8 cellular contexts compared by ENCODE assay signal in genomic region chr4:76585897-76586360, GRCh38.
DNase-seq lines count a peak whose midpoint lies in the region; ATAC-seq and TF ChIP-seq lines count a peak whose summit lies in the region.

No MANE protein-coding gene starts in this region.

- H3K4me3 ChIP-seq in AG04450 (ENCODE audit: low read depth, low read length): peak overlapping the region; percentile 29
- peak overlapping the region; percentile 14 to 57 (median 34) for H3K4me3 ChIP-seq in esophagus squamous epithelium
- peak overlapping the region; percentile 34 for H3K4me3 ChIP-seq in mucosa of stomach (ENCODE audit: low read length)
- peak overlapping the region in 3 of 4 donors; percentile 31 to 51 (median 44) for H3K4me3 ChIP-seq in upper lobe of left lung

- POLR2A ChIA-PET in AG04450 (lab: Yijun Ruan, JAX): interaction anchor here (0.6 kb wide), 1 partner anchor 167 kb away, joined by 3 read pairs; no protein-coding TSS in a partner anchor

- peaks cover 62% of the 10 kb centered on the region for H3K27me3 Mint-ChIP-seq in activated CD4-positive, alpha-beta T cell treated with anti-CD3 and anti-CD28 coated beads, Interleukin-2, amount 10 ng/mL, durations not matched to agents 24 days and 14 days

- peaks cover 5% of the 10 kb centered on the region; the same call in 1 of the 2 replicates for H3K9me3 ChIP-seq in AG04450 (ENCODE audit: control insufficient read depth, insufficient read depth, low read length)
- H3K9me3 ChIP-seq in esophagus squamous epithelium: no peaks in the 10 kb centered on the region
- no peaks in the 10 kb centered on the region for H3K9me3 ChIP-seq in mucosa of stomach (ENCODE audit: control insufficient read depth, low read length)
- H3K9me3 ChIP-seq in upper lobe of left lung: no peaks in the 10 kb centered on the region

- CTCF ChIA-PET in AG04450 (lab: Charles Lee): interaction anchor here (0.6 to 1.1 kb wide), 3 partner anchors 15 to 172 kb away, joined by 3 to 4 read pairs (median 3); no protein-coding TSS in a partner anchor

- TF ChIP-seq POLR2A in esophagus squamous epithelium (IDR thresholded peaks at IDR 0.05): no peak
- peak in 3 of 4 donors; percentile 78 to 92 (median 90) for TF ChIP-seq POLR2A in upper lobe of left lung (IDR thresholded peaks at IDR 0.05)

- no peaks in the 10 kb centered on the region for H3K36me3 Mint-ChIP-seq in activated CD4-positive, alpha-beta T cell treated with anti-CD3 and anti-CD28 coated beads, Interleukin-2, amount 10 ng/mL, durations not matched to agents 24 days and 14 days (ENCODE audit: low read depth)

- H3K9ac ChIP-seq in mucosa of stomach (ENCODE audit: low read length): peak overlapping the region; percentile 82

- ATAC-seq in GM18907 (IDR thresholded peaks at IDR 0.05; ENCODE audit: unreplicated experiment) (peak; percentile 87), upper lobe of left lung (ENCODE audit: low FRiP score in 2 of 2) (peak; percentile 78 to 89)

- H3K4me1 ChIP-seq in esophagus squamous epithelium: peaks cover 0 to 35% (median 7%) of the 10 kb centered on the region in 3 donors
- H3K4me1 ChIP-seq in mucosa of stomach (ENCODE audit: control insufficient read depth, insufficient read depth, low read length): peaks cover 9% of the 10 kb centered on the region
- peaks cover 2 to 24% (median 13%) of the 10 kb centered on the region in 4 donors for H3K4me1 ChIP-seq in upper lobe of left lung

- H3K27ac Mint-ChIP-seq in activated CD4-positive, alpha-beta T cell treated with anti-CD3 and anti-CD28 coated beads, Interleukin-2, amount 10 ng/mL, durations not matched to agents 24 days and 14 days: no peak overlapping the region

- peaks cover 4% of the 10 kb centered on the region for H3K4me1 Mint-ChIP-seq in activated CD4-positive, alpha-beta T cell treated with anti-CD3 and anti-CD28 coated beads, Interleukin-2, amount 10 ng/mL, durations not matched to agents 24 days and 14 days

- no peak for DNase-seq in AG04450 (ENCODE audit: low read depth, low spot score)
- DNase-seq in HPDE6-E6E7 (ENCODE audit: extremely low spot score): peak; percentile 76
- DNase-seq in activated CD4-positive, alpha-beta T cell treated with anti-CD3 and anti-CD28 coated beads, Interleukin-2, amount 10 ng/mL, durations not matched to agents 24 days and 14 days: peak; percentile 58
- no peak for DNase-seq in esophagus squamous epithelium (lab: John Stamatoyannopoulos, UW)
- peak; percentile 93 to 94 for DNase-seq in upper lobe of left lung
- DNase-seq in NCI-H146 (lab: John Stamatoyannopoulos, UW): no peak

- peak overlapping the region; percentile 28 for H3K4me3 Mint-ChIP-seq in activated CD4-positive, alpha-beta T cell treated with anti-CD3 and anti-CD28 coated beads, Interleukin-2, amount 10 ng/mL, durations not matched to agents 24 days and 14 days

- TF ChIP-seq CTCF in AG04450 (IDR thresholded peaks at IDR 0.05; ENCODE audit: low read depth, low read length): no peak
- TF ChIP-seq CTCF in esophagus squamous epithelium (IDR thresholded peaks at IDR 0.05): peak in 2 of 6 experiments; percentile 9 to 40
- TF ChIP-seq CTCF in upper lobe of left lung (IDR thresholded peaks at IDR 0.05): peak in 2 of 6 experiments; percentile 28 to 43

- no peak overlapping the region for H3K27ac ChIP-seq in AG04450 (ENCODE audit: low read depth, low read length)
- peak overlapping the region; percentile 9 to 46 (median 22) for H3K27ac ChIP-seq in esophagus squamous epithelium
- H3K27ac ChIP-seq in upper lobe of left lung: peak overlapping the region; percentile 75 to 90 (median 78)

- H3K9me3 Mint-ChIP-seq in activated CD4-positive, alpha-beta T cell treated with anti-CD3 and anti-CD28 coated beads, Interleukin-2, amount 10 ng/mL, durations not matched to agents 24 days and 14 days: no peaks in the 10 kb centered on the region

- intact Hi-C loops in activated CD4-positive, alpha-beta T cell treated with anti-CD3 and anti-CD28 coated beads, Interleukin-2, amount 10 ng/mL, durations not matched to agents 24 days and 14 days (cut with micrococcal nuclease): no loop called here
- intact Hi-C loops in esophagus squamous epithelium (cut with DNase I): no loop called here

- H3K27me3 ChIP-seq in AG04450 (ENCODE audit: control insufficient read depth, insufficient read depth, low read length) (no peaks in the 10 kb centered on the region), esophagus squamous epithelium (no peaks in the 10 kb centered on the region), mucosa of stomach (ENCODE audit: control insufficient read depth, insufficient read depth, low read length) (no peaks in the 10 kb centered on the region), upper lobe of left lung (no peaks in the 10 kb centered on the region)

- no peak for TF ChIP-seq EP300 in upper lobe of left lung (IDR thresholded peaks at IDR 0.05)

- 19% methylated on average over 9 to 15 of the region's 28 CpGs for WGBS in esophagus squamous epithelium, 2 donors
- 7 to 14% methylated on average over 8 to 28 of the region's 28 CpGs for WGBS in upper lobe of left lung, 2 donors

- H3K36me3 ChIP-seq in esophagus squamous epithelium (no peaks in the 10 kb centered on the region), mucosa of stomach (ENCODE audit: control insufficient read depth, insufficient read depth, low read length) (no peaks in the 10 kb centered on the region), upper lobe of left lung (no peaks in the 10 kb centered on the region)

Comparison
In these comparisons a context has a peak if more than half of its experiments do, and no peak if none do; other contexts are left out.
1. DNase-seq: peak in HPDE6-E6E7 (single experiment), activated CD4-positive, alpha-beta T cell treated with anti-CD3 and anti-CD28 coated beads, Interleukin-2, amount 10 ng/mL, durations not matched to agents 24 days and 14 days (single experiment) and upper lobe of left lung (2 of 2); none in AG04450 (single experiment), esophagus squamous epithelium (single experiment) and NCI-H146 (single experiment).
2. POLR2A ChIP-seq: peak in upper lobe of left lung (3 of 4); none in esophagus squamous epithelium (0 of 4).
3. Peak in every context shown above with its lines, with median percentiles within 50 percentile points of each other: H3K4me3 ChIP-seq.